In the genomic region with DNA sequence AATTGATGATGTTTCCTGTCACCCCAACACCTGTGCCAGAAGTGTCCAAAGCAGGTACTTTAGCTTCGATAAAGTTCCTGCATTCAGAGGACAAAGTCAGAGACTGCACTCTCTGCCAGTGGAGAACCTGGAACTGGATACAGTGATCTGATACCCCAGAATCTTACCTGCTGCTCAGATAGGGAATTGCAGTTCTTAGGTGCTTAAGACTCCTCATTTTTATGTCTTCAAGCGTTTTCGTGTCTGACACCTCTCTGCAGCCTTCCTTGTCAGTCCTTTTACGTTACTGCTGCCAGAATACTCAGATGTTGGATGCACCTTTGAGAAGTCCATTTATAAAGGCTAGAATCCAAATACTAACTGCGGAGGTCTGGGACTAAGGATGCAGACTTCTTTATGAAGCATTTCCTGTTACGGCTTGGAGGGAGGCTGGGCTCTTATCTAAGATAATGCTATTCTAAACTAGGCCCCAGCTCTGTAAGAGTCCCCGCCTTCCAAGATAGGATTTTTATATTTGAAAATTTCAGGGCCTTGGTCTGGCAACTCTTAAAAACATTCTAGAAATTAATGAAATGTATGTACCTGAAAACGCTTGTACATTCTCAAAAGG, we compare ENCODE assay signal across 2 cellular contexts.
TF ChIP-seq lines count a peak whose summit lies in the region.

No MANE protein-coding gene starts in this region.

TF ChIP-seq in IMR-90, 13 proteins besides CTCF, POLR2A, EP300 and RAD21:
- no peak for TF ChIP-seq RCOR1 (IDR thresholded peaks at IDR 0.05; ENCODE audit: insufficient replicate concordance, low read length)
- TF ChIP-seq NFE2L2 (IDR thresholded peaks at IDR 0.05; ENCODE audit: low read depth, low read length), result no peak
- TF ChIP-seq, protein P1, sequence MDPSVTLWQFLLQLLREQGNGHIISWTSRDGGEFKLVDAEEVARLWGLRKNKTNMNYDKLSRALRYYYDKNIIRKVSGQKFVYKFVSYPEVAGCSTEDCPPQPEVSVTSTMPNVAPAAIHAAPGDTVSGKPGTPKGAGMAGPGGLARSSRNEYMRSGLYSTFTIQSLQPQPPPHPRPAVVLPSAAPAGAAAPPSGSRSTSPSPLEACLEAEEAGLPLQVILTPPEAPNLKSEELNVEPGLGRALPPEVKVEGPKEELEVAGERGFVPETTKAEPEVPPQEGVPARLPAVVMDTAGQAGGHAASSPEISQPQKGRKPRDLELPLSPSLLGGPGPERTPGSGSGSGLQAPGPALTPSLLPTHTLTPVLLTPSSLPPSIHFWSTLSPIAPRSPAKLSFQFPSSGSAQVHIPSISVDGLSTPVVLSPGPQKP (IDR thresholded peaks at IDR 0.05; ENCODE audit: borderline replicate concordance, low read depth, low read length), result no peak
- TF ChIP-seq RFX5 (IDR thresholded peaks at IDR 0.05; ENCODE audit: low read depth, low read length), result no peak
- TF ChIP-seq FOS (IDR thresholded peaks at IDR 0.05; ENCODE audit: low read depth, low read length), result no peak
- no peak for TF ChIP-seq BHLHE40 (IDR thresholded peaks at IDR 0.05; ENCODE audit: low read depth, low read length)
- no peak for TF ChIP-seq MXI1 (IDR thresholded peaks at IDR 0.05; ENCODE audit: borderline replicate concordance, low read depth, low read length)
- TF ChIP-seq CEBPB (IDR thresholded peaks at IDR 0.05; ENCODE audit: low read depth, low read length), result no peak
- TF ChIP-seq, protein P2, sequence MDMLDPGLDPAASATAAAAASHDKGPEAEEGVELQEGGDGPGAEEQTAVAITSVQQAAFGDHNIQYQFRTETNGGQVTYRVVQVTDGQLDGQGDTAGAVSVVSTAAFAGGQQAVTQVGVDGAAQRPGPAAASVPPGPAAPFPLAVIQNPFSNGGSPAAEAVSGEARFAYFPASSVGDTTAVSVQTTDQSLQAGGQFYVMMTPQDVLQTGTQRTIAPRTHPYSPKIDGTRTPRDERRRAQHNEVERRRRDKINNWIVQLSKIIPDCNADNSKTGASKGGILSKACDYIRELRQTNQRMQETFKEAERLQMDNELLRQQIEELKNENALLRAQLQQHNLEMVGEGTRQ (IDR thresholded peaks at IDR 0.05; ENCODE audit: low read depth, low read length), result no peak
- TF ChIP-seq MAZ (IDR thresholded peaks at IDR 0.05; ENCODE audit: borderline replicate concordance, low read depth, low read length), result no peak
- TF ChIP-seq MAFK (IDR thresholded peaks at IDR 0.05; ENCODE audit: low read depth, low read length), result no peak
- TF ChIP-seq SMC3 (IDR thresholded peaks at IDR 0.05; ENCODE audit: low read depth, low read length), result no peak
- no peak for TF ChIP-seq CHD1 (IDR thresholded peaks at IDR 0.05; ENCODE audit: low read depth, low read length)

TF ChIP-seq in neural cell, 6 proteins besides CTCF, POLR2A, EP300 and RAD21:
- no peak for TF ChIP-seq MXI1 (conservative IDR thresholded peaks at IDR 0.05; ENCODE audit: poor library complexity, severe bottlenecking)
- no peak for TF ChIP-seq TAF1 (IDR thresholded peaks at IDR 0.05; ENCODE audit: low read depth)
- no peak for TF ChIP-seq EZH2 (IDR thresholded peaks at IDR 0.05; ENCODE audit: borderline replicate concordance, insufficient read depth, low read length, poor library complexity, severe bottlenecking)
- TF ChIP-seq POLR2AphosphoS5 (IDR thresholded peaks at IDR 0.05), result no peak
- TF ChIP-seq SMC3 (conservative IDR thresholded peaks at IDR 0.05; ENCODE audit: poor library complexity), result no peak
- TF ChIP-seq, protein P3, sequence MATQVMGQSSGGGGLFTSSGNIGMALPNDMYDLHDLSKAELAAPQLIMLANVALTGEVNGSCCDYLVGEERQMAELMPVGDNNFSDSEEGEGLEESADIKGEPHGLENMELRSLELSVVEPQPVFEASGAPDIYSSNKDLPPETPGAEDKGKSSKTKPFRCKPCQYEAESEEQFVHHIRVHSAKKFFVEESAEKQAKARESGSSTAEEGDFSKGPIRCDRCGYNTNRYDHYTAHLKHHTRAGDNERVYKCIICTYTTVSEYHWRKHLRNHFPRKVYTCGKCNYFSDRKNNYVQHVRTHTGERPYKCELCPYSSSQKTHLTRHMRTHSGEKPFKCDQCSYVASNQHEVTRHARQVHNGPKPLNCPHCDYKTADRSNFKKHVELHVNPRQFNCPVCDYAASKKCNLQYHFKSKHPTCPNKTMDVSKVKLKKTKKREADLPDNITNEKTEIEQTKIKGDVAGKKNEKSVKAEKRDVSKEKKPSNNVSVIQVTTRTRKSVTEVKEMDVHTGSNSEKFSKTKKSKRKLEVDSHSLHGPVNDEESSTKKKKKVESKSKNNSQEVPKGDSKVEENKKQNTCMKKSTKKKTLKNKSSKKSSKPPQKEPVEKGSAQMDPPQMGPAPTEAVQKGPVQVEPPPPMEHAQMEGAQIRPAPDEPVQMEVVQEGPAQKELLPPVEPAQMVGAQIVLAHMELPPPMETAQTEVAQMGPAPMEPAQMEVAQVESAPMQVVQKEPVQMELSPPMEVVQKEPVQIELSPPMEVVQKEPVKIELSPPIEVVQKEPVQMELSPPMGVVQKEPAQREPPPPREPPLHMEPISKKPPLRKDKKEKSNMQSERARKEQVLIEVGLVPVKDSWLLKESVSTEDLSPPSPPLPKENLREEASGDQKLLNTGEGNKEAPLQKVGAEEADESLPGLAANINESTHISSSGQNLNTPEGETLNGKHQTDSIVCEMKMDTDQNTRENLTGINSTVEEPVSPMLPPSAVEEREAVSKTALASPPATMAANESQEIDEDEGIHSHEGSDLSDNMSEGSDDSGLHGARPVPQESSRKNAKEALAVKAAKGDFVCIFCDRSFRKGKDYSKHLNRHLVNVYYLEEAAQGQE (IDR thresholded peaks at IDR 0.05; ENCODE audit: borderline replicate concordance), result no peak
